3 cellular contexts compared by ENCODE assay signal in genomic region chr22:43390166-43390565, GRCh38.
A peak's percentile ranks its signal among the peaks of the same experiment; 100 is the strongest.
TF ChIP-seq lines count a peak whose summit lies in the region.

No MANE protein-coding gene starts in this region.

TF ChIP-seq in K562, 482 proteins besides CTCF, POLR2A, EP300 and RAD21:
- TF ChIP-seq KHSRP (IDR thresholded peaks at IDR 0.05): no peak
- no peak for TF ChIP-seq ZNF507 (tag; conservative IDR thresholded peaks at IDR 0.05)
- TF ChIP-seq ZKSCAN1 (IDR thresholded peaks at IDR 0.05; ENCODE audit: low read depth, low read length): 0 out of 2 replicates have a peak, but pooled peaks have one; percentile 40

TF ChIP-seq in liver, 16 proteins besides CTCF, POLR2A, EP300 and RAD21:
- no peak for TF ChIP-seq ZBTB33 (IDR thresholded peaks at IDR 0.05)

TF ChIP-seq in SK-N-SH treated with all-trans-retinoic acid at 6 μM for 48 hours, 23 proteins besides CTCF, POLR2A, EP300 and RAD21:
- TF ChIP-seq ESRRG (CRISPR knock-in tag; IDR thresholded peaks at IDR 0.05): no peak
- TF ChIP-seq CSRNP3 (CRISPR knock-in tag; IDR thresholded peaks at IDR 0.05): no peak
- TF ChIP-seq ZFP30 (CRISPR knock-in tag; IDR thresholded peaks at IDR 0.05): no peak
- no peak for TF ChIP-seq ISL1 (CRISPR knock-in tag; IDR thresholded peaks at IDR 0.05)
- TF ChIP-seq BACH2 (CRISPR knock-in tag; IDR thresholded peaks at IDR 0.05; ENCODE audit: borderline replicate concordance): no peak
- TF ChIP-seq ZNF70 (CRISPR knock-in tag; IDR thresholded peaks at IDR 0.05): no peak
- no peak for TF ChIP-seq OSR1 (CRISPR knock-in tag; IDR thresholded peaks at IDR 0.05)
- no peak for TF ChIP-seq CSDC2 (CRISPR knock-in tag; IDR thresholded peaks at IDR 0.05)
- TF ChIP-seq GLIS3 (CRISPR knock-in tag; IDR thresholded peaks at IDR 0.05): no peak
- TF ChIP-seq ARNTL (CRISPR knock-in tag; IDR thresholded peaks at IDR 0.05; ENCODE audit: borderline replicate concordance, low read depth): no peak
- TF ChIP-seq TOX (CRISPR knock-in tag; IDR thresholded peaks at IDR 0.05; ENCODE audit: borderline replicate concordance): no peak
TF ChIP-seq in SK-N-SH treated with all-trans-retinoic acid at 6 μM for 48 hours: peak in this region for 0.
